8 cellular contexts compared by ENCODE assay signal in genomic region chr13:27270594-27271520, GRCh38.
DNase-seq lines count a peak whose midpoint lies in the region; ATAC-seq lines count a peak whose summit lies in the region.

Gene RASL11A (plus strand): TSS chr13:27270830. CDS start chr13:27270945, 115 bp downstream.

- H3K4me3 Mint-ChIP-seq in memory B cell, result peak within 1 kb of the TSS; percentile 89

- H3K36me3 Mint-ChIP-seq in memory B cell, result no peaks in the 10 kb centered on the region

- H3K27me3 Mint-ChIP-seq in memory B cell, result peaks cover 3% of the 10 kb centered on the region

- H3K36me3 ChIP-seq in effector memory CD4-positive, alpha-beta T cell (ENCODE audit: control insufficient read depth, insufficient read depth, low read length), result no peaks in the 10 kb centered on the region

- H3K4me1 Mint-ChIP-seq in memory B cell, result peaks cover 19% of the 10 kb centered on the region

- DNase-seq in Ammon's horn (ENCODE audit: low spot score) (peak; percentile 89), NCI-H69 (lab: John Stamatoyannopoulos, UW) (peak; percentile 71), memory B cell (ENCODE audit: low spot score in 2 of 2) (peak; percentile 75 to 92)
- DNase-seq in activated CD8-positive, alpha-beta memory T cell treated with anti-CD3 and anti-CD28 coated beads for 4 hours (ENCODE audit: low read depth in 2 of 2), result peak; percentile 29 to 52
- DNase-seq in effector memory CD4-positive, alpha-beta T cell, result peak; percentile 44 to 52 (median 44)
- DNase-seq in stimulated activated CD8-positive, alpha-beta memory T cell treated with anti-CD3 and anti-CD28 coated beads, Interleukin-12 subunit alpha, Interleukin-12 subunit beta, amount 100 ng/mL, for 24 hours (ENCODE audit: extremely low read depth), result peak; percentile 31

- H3K4me1 ChIP-seq in effector memory CD4-positive, alpha-beta T cell (ENCODE audit: control insufficient read depth, insufficient read depth, low read length, poor library complexity, severe bottlenecking), result peaks cover 6% of the 10 kb centered on the region

- no peaks in the 10 kb centered on the region for H3K9me3 Mint-ChIP-seq in memory B cell

- H3K27me3 ChIP-seq in effector memory CD4-positive, alpha-beta T cell (replicated peaks; ENCODE audit: control insufficient read depth, insufficient read depth, low read length, poor library complexity, severe bottlenecking), result peaks cover 4% of the 10 kb centered on the region

- H3K27ac ChIP-seq in effector memory CD4-positive, alpha-beta T cell (ENCODE audit: insufficient read depth, low read length, poor library complexity, severe bottlenecking), result peak within 1 kb of the TSS; percentile 61

- H3K4me3 ChIP-seq in effector memory CD4-positive, alpha-beta T cell (ENCODE audit: insufficient read depth, low read depth, low read length, poor library complexity, severe bottlenecking), result peak within 1 kb of the TSS; percentile 92

- ATAC-seq in GM18907 (IDR thresholded peaks at IDR 0.05; ENCODE audit: unreplicated experiment) (peak; percentile 92), HG03135 (IDR thresholded peaks at IDR 0.05; ENCODE audit: unreplicated experiment) (peak; percentile 84), memory B cell (ENCODE audit: low read depth) (peak; percentile 90)

- H3K9me3 ChIP-seq in effector memory CD4-positive, alpha-beta T cell (ENCODE audit: control insufficient read depth, low read length), result no peaks in the 10 kb centered on the region

- peak within 1 kb of the TSS; percentile 78 for H3K27ac Mint-ChIP-seq in memory B cell

Comparison
In these comparisons a context has a peak if more than half of its experiments do, and no peak if none do; other contexts are left out.
1. Peak in every context shown above with its lines: DNase-seq, ATAC-seq, H3K4me3 ChIP-seq and H3K27ac ChIP-seq.
2. DNase-seq: peak in every context shown above with its lines; median percentile 89 in Ammon's horn; 84 in memory B cell; 71 in NCI-H69; 44 in effector memory CD4-positive, alpha-beta T cell; 40 in activated CD8-positive, alpha-beta memory T cell treated with anti-CD3 and anti-CD28 coated beads for 4 hours; 31 in stimulated activated CD8-positive, alpha-beta memory T cell treated with anti-CD3 and anti-CD28 coated beads, Interleukin-12 subunit alpha, Interleukin-12 subunit beta, amount 100 ng/mL, for 24 hours.